Comparison of ENCODE assay signal across 1 cellular context in the genomic region with DNA sequence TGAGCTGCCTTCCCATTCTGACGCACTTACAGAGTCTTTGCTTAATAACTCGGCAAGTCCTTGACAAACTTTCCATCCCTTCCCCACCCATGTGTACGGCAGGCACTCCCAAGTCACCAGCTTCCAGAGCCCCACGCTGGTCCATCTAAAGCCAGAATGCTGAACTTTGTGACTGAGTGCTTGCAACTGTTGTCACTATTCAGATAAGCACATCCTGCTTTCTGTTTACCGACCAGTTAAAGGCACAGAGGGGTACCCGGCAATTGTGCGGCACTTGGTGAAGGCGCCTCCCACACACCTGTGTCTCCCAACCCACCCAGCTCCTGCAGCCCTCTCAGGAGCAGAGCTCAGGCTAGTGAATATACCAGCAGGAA.
TF ChIP-seq lines count a peak whose summit lies in the region.

No MANE protein-coding gene starts in this region.

TF ChIP-seq in HepG2, 621 proteins besides CTCF, POLR2A, EP300 and RAD21 (continued from another document and continues in another):
- no peak for TF ChIP-seq ZNF770 (CRISPR knock-in tag; IDR thresholded peaks at IDR 0.05)
- TF ChIP-seq NCOA5 (CRISPR knock-in tag; IDR thresholded peaks at IDR 0.05) = no peak
- TF ChIP-seq ATRX (CRISPR knock-in tag; IDR thresholded peaks at IDR 0.05; ENCODE audit: borderline replicate concordance) = no peak
- TF ChIP-seq ELF3 (CRISPR knock-in tag; IDR thresholded peaks at IDR 0.05) = peak; percentile 88
- TF ChIP-seq, protein P1, sequence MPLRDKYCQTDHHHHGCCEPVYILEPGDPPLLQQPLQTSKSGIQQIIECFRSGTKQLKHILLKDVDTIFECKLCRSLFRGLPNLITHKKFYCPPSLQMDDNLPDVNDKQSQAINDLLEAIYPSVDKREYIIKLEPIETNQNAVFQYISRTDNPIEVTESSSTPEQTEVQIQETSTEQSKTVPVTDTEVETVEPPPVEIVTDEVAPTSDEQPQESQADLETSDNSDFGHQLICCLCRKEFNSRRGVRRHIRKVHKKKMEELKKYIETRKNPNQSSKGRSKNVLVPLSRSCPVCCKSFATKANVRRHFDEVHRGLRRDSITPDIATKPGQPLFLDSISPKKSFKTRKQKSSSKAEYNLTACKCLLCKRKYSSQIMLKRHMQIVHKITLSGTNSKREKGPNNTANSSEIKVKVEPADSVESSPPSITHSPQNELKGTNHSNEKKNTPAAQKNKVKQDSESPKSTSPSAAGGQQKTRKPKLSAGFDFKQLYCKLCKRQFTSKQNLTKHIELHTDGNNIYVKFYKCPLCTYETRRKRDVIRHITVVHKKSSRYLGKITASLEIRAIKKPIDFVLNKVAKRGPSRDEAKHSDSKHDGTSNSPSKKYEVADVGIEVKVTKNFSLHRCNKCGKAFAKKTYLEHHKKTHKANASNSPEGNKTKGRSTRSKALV (CRISPR knock-in tag; IDR thresholded peaks at IDR 0.05) = 0 out of 2 replicates have a peak, but pooled peaks have one; percentile 57
- no peak for TF ChIP-seq ZNF713 (CRISPR knock-in tag; IDR thresholded peaks at IDR 0.05)
- no peak for TF ChIP-seq ZNF234 (CRISPR knock-in tag; conservative IDR thresholded peaks at IDR 0.05)
- no peak for TF ChIP-seq GLI4 (CRISPR knock-in tag; IDR thresholded peaks at IDR 0.05; ENCODE audit: borderline replicate concordance)
- no peak for TF ChIP-seq PRPF4 (IDR thresholded peaks at IDR 0.05; ENCODE audit: low read depth, low read length, poor library complexity, severe bottlenecking)
- TF ChIP-seq ZNF331 (CRISPR knock-in tag; IDR thresholded peaks at IDR 0.05) = peak; percentile 56; the same call in 1 of the 2 replicates
- TF ChIP-seq ERF (CRISPR knock-in tag; IDR thresholded peaks at IDR 0.05) = peak; percentile 79; the same call in 1 of the 2 replicates
- TF ChIP-seq NFKB2 (CRISPR knock-in tag; IDR thresholded peaks at IDR 0.05; ENCODE audit: borderline replicate concordance) = no peak
- TF ChIP-seq ZNF792 (CRISPR knock-in tag; IDR thresholded peaks at IDR 0.05) = no peak; the same call in 1 of the 2 replicates
- TF ChIP-seq TCF7 (IDR thresholded peaks at IDR 0.05; ENCODE audit: low read depth) = peak; percentile 64
- TF ChIP-seq RFX3 (CRISPR knock-in tag; IDR thresholded peaks at IDR 0.05) = no peak
- TF ChIP-seq U2AF1 (optimal IDR thresholded peaks at IDR 0.05; ENCODE audit: low read depth, low read length) = no peak
- TF ChIP-seq MED8 (CRISPR knock-in tag; IDR thresholded peaks at IDR 0.05; ENCODE audit: insufficient replicate concordance) = no peak
- TF ChIP-seq EEA1 (CRISPR knock-in tag; IDR thresholded peaks at IDR 0.05; ENCODE audit: borderline replicate concordance) = no peak
- TF ChIP-seq, protein P2, sequence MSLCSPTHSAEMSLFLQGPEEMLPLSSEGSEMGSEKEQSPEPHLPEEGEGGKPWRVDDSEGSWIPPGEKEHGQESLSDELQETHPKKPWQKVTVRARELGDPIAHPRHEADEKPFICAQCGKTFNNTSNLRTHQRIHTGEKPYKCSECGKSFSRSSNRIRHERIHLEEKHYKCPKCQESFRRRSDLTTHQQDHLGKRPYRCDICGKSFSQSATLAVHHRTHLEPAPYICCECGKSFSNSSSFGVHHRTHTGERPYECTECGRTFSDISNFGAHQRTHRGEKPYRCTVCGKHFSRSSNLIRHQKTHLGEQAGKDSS (CRISPR knock-in tag; IDR thresholded peaks at IDR 0.05; ENCODE audit: borderline replicate concordance, low read depth) = peak; percentile 71; the same call in 1 of the 2 replicates
- TF ChIP-seq, protein P3, sequence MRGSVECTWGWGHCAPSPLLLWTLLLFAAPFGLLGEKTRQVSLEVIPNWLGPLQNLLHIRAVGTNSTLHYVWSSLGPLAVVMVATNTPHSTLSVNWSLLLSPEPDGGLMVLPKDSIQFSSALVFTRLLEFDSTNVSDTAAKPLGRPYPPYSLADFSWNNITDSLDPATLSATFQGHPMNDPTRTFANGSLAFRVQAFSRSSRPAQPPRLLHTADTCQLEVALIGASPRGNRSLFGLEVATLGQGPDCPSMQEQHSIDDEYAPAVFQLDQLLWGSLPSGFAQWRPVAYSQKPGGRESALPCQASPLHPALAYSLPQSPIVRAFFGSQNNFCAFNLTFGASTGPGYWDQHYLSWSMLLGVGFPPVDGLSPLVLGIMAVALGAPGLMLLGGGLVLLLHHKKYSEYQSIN (CRISPR knock-in tag; IDR thresholded peaks at IDR 0.05; ENCODE audit: borderline replicate concordance) = no peak
- TF ChIP-seq NRL (CRISPR knock-in tag; IDR thresholded peaks at IDR 0.05; ENCODE audit: borderline replicate concordance) = no peak
- no peak for TF ChIP-seq DNMT1 (CRISPR knock-in tag; IDR thresholded peaks at IDR 0.05)
- peak; percentile 41; the same call in 1 of the 2 replicates for TF ChIP-seq AKAP8 (CRISPR knock-in tag; IDR thresholded peaks at IDR 0.05)
- TF ChIP-seq ZNF570 (CRISPR knock-in tag; IDR thresholded peaks at IDR 0.05; ENCODE audit: borderline replicate concordance) = no peak
- no peak for TF ChIP-seq ARNT2 (CRISPR knock-in tag; IDR thresholded peaks at IDR 0.05; ENCODE audit: low read depth)
- TF ChIP-seq, protein P4, sequence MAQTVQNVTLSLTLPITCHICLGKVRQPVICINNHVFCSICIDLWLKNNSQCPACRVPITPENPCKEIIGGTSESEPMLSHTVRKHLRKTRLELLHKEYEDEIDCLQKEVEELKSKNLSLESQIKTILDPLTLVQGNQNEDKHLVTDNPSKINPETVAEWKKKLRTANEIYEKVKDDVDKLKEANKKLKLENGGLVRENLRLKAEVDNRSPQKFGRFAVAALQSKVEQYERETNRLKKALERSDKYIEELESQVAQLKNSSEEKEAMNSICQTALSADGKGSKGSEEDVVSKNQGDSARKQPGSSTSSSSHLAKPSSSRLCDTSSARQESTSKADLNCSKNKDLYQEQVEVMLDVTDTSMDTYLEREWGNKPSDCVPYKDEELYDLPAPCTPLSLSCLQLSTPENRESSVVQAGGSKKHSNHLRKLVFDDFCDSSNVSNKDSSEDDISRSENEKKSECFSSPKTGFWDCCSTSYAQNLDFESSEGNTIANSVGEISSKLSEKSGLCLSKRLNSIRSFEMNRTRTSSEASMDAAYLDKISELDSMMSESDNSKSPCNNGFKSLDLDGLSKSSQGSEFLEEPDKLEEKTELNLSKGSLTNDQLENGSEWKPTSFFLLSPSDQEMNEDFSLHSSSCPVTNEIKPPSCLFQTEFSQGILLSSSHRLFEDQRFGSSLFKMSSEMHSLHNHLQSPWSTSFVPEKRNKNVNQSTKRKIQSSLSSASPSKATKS (CRISPR knock-in tag; IDR thresholded peaks at IDR 0.05) = no peak
- no peak for TF ChIP-seq YY1 (IDR thresholded peaks at IDR 0.05; ENCODE audit: insufficient read depth, insufficient replicate concordance, low read depth, low read length)
- TF ChIP-seq HMG20B (CRISPR knock-in tag; conservative IDR thresholded peaks at IDR 0.05) = no peak
- TF ChIP-seq AHR (CRISPR knock-in tag; IDR thresholded peaks at IDR 0.05) = no peak
- TF ChIP-seq ZNF44 (CRISPR knock-in tag; IDR thresholded peaks at IDR 0.05) = no peak
- no peak for TF ChIP-seq ZNF850 (CRISPR knock-in tag; conservative IDR thresholded peaks at IDR 0.05)
- TF ChIP-seq MED13 (CRISPR knock-in tag; IDR thresholded peaks at IDR 0.05) = peak; percentile 48; the same call in 1 of the 2 replicates
- TF ChIP-seq REST (IDR thresholded peaks at IDR 0.05; ENCODE audit: borderline replicate concordance in 1 of 2, low read depth in 1 of 2, low read length in 2 of 2) = peak in 1 of 2 experiments; percentile 16; a peak in 1 of 4 replicates
- TF ChIP-seq ZNF574 (CRISPR knock-in tag; IDR thresholded peaks at IDR 0.05) = peak; percentile 74
- peak; percentile 96 for TF ChIP-seq MED1 (CRISPR knock-in tag; IDR thresholded peaks at IDR 0.05)
- TF ChIP-seq, protein P5, sequence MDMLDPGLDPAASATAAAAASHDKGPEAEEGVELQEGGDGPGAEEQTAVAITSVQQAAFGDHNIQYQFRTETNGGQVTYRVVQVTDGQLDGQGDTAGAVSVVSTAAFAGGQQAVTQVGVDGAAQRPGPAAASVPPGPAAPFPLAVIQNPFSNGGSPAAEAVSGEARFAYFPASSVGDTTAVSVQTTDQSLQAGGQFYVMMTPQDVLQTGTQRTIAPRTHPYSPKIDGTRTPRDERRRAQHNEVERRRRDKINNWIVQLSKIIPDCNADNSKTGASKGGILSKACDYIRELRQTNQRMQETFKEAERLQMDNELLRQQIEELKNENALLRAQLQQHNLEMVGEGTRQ (IDR thresholded peaks at IDR 0.05; ENCODE audit: low read depth, low read length) = no peak
- TF ChIP-seq, protein P5 (CRISPR knock-in tag; IDR thresholded peaks at IDR 0.05; ENCODE audit: borderline replicate concordance) = no peak
- no peak for TF ChIP-seq NR1H2 (CRISPR knock-in tag; IDR thresholded peaks at IDR 0.05; ENCODE audit: borderline replicate concordance, low read depth)
